8 cellular contexts compared by ENCODE assay signal in genomic region chr16:28950648-28951409, GRCh38. TPM values are rescaled to one million over a fixed set of nuclear protein-coding genes. Genes with fewer than 3 reads are reported as not detected.
A peak's percentile ranks its signal among the peaks of the same experiment; 100 is the strongest.
DNase-seq lines count a peak whose midpoint lies in the region; ATAC-seq and TF ChIP-seq lines count a peak whose summit lies in the region.

Gene NFATC2IP, plus strand, starts transcription at chr16:28950937. Its CDS starts 75 bp downstream, at chr16:28951012.

- peak within 1 kb of the TSS; percentile 94 for H3K27ac Mint-ChIP-seq in activated CD4-positive, alpha-beta T cell treated with anti-CD3 and anti-CD28 coated beads, Interleukin-2, amount 10 ng/mL, durations not matched to agents 24 days and 14 days

- H3K27me3 ChIP-seq in BJ (ENCODE audit: control insufficient read depth, insufficient read depth, low read length) (no peaks in the 10 kb centered on the region), colonic mucosa (no peaks in the 10 kb centered on the region), layer of hippocampus (ENCODE audit: control insufficient read depth, insufficient read depth, low read length) (no peaks in the 10 kb centered on the region)

- peak within 1 kb of the TSS; percentile 93 for H3K4me3 Mint-ChIP-seq in activated CD4-positive, alpha-beta T cell treated with anti-CD3 and anti-CD28 coated beads, Interleukin-2, amount 10 ng/mL, durations not matched to agents 24 days and 14 days

- H3K4me1 Mint-ChIP-seq in activated CD4-positive, alpha-beta T cell treated with anti-CD3 and anti-CD28 coated beads, Interleukin-2, amount 10 ng/mL, durations not matched to agents 24 days and 14 days = peaks cover 27% of the 10 kb centered on the region

- H3K27ac ChIP-seq in colonic mucosa (peak within 1 kb of the TSS; percentile 82), layer of hippocampus (ENCODE audit: low read depth, low read length) (peak within 1 kb of the TSS; percentile 73)

- H3K4me1 ChIP-seq in colonic mucosa = peaks cover 7% of the 10 kb centered on the region

- H3K4me3 ChIP-seq in BJ (ENCODE audit: low read depth, low read length) = peak within 1 kb of the TSS; percentile 88
- H3K4me3 ChIP-seq in colonic mucosa = peak within 1 kb of the TSS; percentile 99

- intact Hi-C loops in activated CD4-positive, alpha-beta T cell treated with anti-CD3 and anti-CD28 coated beads, Interleukin-2, amount 10 ng/mL, durations not matched to agents 24 days and 14 days (cut with micrococcal nuclease) = loop anchor here (1.0 kb wide), 5 partner anchors 15 to 129 kb away; partner anchors contain the start of genes ATXN2L, RABEP2 and TUFM
- intact Hi-C loops in colonic mucosa (cut with DNase I) = no loop called here

- ATAC-seq in GM19324 (IDR thresholded peaks at IDR 0.05; ENCODE audit: low FRiP score, unreplicated experiment) = peak; percentile 95
- ATAC-seq in HG03469 (IDR thresholded peaks at IDR 0.05; ENCODE audit: unreplicated experiment) = peak; percentile 91

- peak within 1 kb of the TSS; percentile 76 to 94 for H3K9ac ChIP-seq in colonic mucosa (ENCODE audit: low read depth in 2 of 2, low read length in 2 of 2)

- no peaks in the 10 kb centered on the region for H3K27me3 Mint-ChIP-seq in activated CD4-positive, alpha-beta T cell treated with anti-CD3 and anti-CD28 coated beads, Interleukin-2, amount 10 ng/mL, durations not matched to agents 24 days and 14 days

- no peaks in the 10 kb centered on the region for H3K9me3 Mint-ChIP-seq in activated CD4-positive, alpha-beta T cell treated with anti-CD3 and anti-CD28 coated beads, Interleukin-2, amount 10 ng/mL, durations not matched to agents 24 days and 14 days

- H3K9me3 ChIP-seq in colonic mucosa = no peaks in the 10 kb centered on the region

- peak; percentile 99 for DNase-seq in BJ (ENCODE audit: low read depth)
- peak; percentile 99 for DNase-seq in NCI-H526 treated with DMSO at 0.1 percent for 48 hours (lab: John Stamatoyannopoulos, UW)
- peak; percentile 100 for DNase-seq in activated CD4-positive, alpha-beta T cell treated with anti-CD3 and anti-CD28 coated beads, Interleukin-2, amount 10 ng/mL, durations not matched to agents 24 days and 14 days
- DNase-seq in colonic mucosa = peak; percentile 100
- peak; percentile 99 to 100 for DNase-seq in stimulated activated CD4-positive, alpha-beta T cell treated with anti-CD3 and anti-CD28 coated beads, Interleukin-1b, Interleukin-23, amount 100 ng/mL, for 4 hours (ENCODE audit: low read depth in 2 of 2)

- POLR2A ChIA-PET in BJ (lab: Charles Lee) = interaction anchor here (0.6 to 0.7 kb wide), 2 partner anchors 94 to 460 kb away, joined by 3 to 6 read pairs; no protein-coding TSS in a partner anchor

- H3K36me3 ChIP-seq in BJ (ENCODE audit: control insufficient read depth, insufficient read depth, low read length) (peaks cover 3% of the 10 kb centered on the region; the same call in 1 of the 2 replicates), colonic mucosa (no peaks in the 10 kb centered on the region)

- peaks cover 32% of the 10 kb centered on the region for H3K36me3 Mint-ChIP-seq in activated CD4-positive, alpha-beta T cell treated with anti-CD3 and anti-CD28 coated beads, Interleukin-2, amount 10 ng/mL, durations not matched to agents 24 days and 14 days (ENCODE audit: low read depth)

- CTCF ChIA-PET in BJ (lab: Yijun Ruan, JAX) = interaction anchor here (1.0 to 1.6 kb wide), 2 partner anchors 23 to 87 kb away, joined by 4 to 5 read pairs; partner anchors contain the start of gene SH2B1

- TF ChIP-seq CTCF in BJ (IDR thresholded peaks at IDR 0.05; ENCODE audit: insufficient read depth, low read depth, low read length) (no peak), colonic mucosa (IDR thresholded peaks at IDR 0.05) (no peak)

RNA-seq across cellular contexts. Expression of gene NFATC2IP, which starts in this region (rescaled TPM):
- 23.6 and 30.7 TPM in 2 replicates for polyA plus RNA-seq in BJ (2011; rRNA removed)
- 12.7 and 12.8 TPM in 2 replicates for polyA minus RNA-seq in BJ (2011; rRNA and poly(A)+ RNA removed)
- total RNA-seq in activated CD4-positive, alpha-beta T cell treated with anti-CD3 and anti-CD28 coated beads, Interleukin-2, amount 10 ng/mL, durations not matched to agents 24 days and 14 days = 108 and 112 TPM in 2 replicates
- 10 to 100 TPM; 33.3 to 57.1 TPM for total RNA-seq in colonic mucosa

Comparison
In these comparisons a context has a peak if more than half of its experiments do, and no peak if none do; other contexts are left out.
1. Peak in every context shown above with its lines: DNase-seq, ATAC-seq, H3K4me3 ChIP-seq and H3K27ac ChIP-seq.